8 cellular contexts compared by ENCODE assay signal in the genomic region with DNA sequence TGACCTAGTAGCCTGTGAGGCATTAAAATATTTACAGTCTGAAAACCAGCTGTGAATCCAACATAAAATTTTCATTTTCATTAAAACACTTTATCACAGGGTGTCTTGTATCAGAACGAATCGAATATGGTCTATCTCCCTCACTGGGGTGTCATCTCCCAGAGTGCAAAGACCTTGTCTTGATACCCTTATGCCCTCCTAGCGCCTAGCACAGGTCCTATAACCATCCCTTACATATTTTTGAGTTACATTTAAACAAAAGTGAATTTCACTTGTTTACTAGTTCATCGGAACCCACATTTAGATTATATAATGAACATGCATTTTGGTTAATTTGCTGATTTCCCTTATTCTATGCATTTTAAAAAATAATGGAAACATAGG. TPM values are rescaled to one million over a fixed set of nuclear protein-coding genes. Genes with fewer than 3 reads are reported as not detected.
DNase-seq lines count a peak whose midpoint lies in the region; ATAC-seq and TF ChIP-seq lines count a peak whose summit lies in the region.
"Had no signal": no experiment of that assay in that cellular context is flagged by ENCODE, and none has a peak within 500 bp of the region (broad histone marks: within the 10 kb centered on the region; RNA-seq: fewer than 3 reads in every experiment).

No MANE protein-coding gene starts in this region.

- intact Hi-C loops in natural killer cell (cut with micrococcal nuclease): no loop called here

- H3K4me3 Mint-ChIP-seq in HFFc6: peak overlapping the region; percentile 92
- H3K4me3 Mint-ChIP-seq in activated naive CD8-positive, alpha-beta T cell treated with anti-CD3 and anti-CD28 coated beads, Interleukin-2, amount 10 ng/mL, durations not matched to agents 7 days and 5 days: peak overlapping the region; percentile 88
- peak overlapping the region; percentile 86 for H3K4me3 Mint-ChIP-seq in natural killer cell
- no peak overlapping the region for H3K4me3 Mint-ChIP-seq in nephron progenitor cell

- H3K4me1 Mint-ChIP-seq in HFFc6 (ENCODE audit: low read depth) (peaks cover 11% of the 10 kb centered on the region), natural killer cell (peaks cover 11 to 13% of the 10 kb centered on the region in 2 donors), nephron progenitor cell (peaks cover 11% of the 10 kb centered on the region)
- peaks cover 13% of the 10 kb centered on the region for H3K4me1 Mint-ChIP-seq in activated naive CD8-positive, alpha-beta T cell treated with anti-CD3 and anti-CD28 coated beads, Interleukin-2, amount 10 ng/mL, durations not matched to agents 7 days and 5 days

- H3K27me3 Mint-ChIP-seq in HFFc6 (ENCODE audit: insufficient read depth): no peaks in the 10 kb centered on the region; the same call in 1 of the 2 replicates
- peaks cover 3% of the 10 kb centered on the region for H3K27me3 Mint-ChIP-seq in activated naive CD8-positive, alpha-beta T cell treated with anti-CD3 and anti-CD28 coated beads, Interleukin-2, amount 10 ng/mL, durations not matched to agents 7 days and 5 days
- peaks cover 0 to 45% of the 10 kb centered on the region in 2 donors for H3K27me3 Mint-ChIP-seq in natural killer cell (ENCODE audit: low read depth in 2 of 2)
- peaks cover 9% of the 10 kb centered on the region for H3K27me3 Mint-ChIP-seq in nephron progenitor cell (ENCODE audit: low read depth, poor library complexity)

- POLR2A ChIA-PET in activated naive CD8-positive, alpha-beta T cell treated with anti-CD3 and anti-CD28 coated beads, Interleukin-2, amount 10 ng/mL, durations not matched to agents 7 days and 5 days (lab: Charles Lee): interaction anchor here (0.6 to 1.0 kb wide), 2 partner anchors 314 to 450 kb away, joined by 4 to 6 read pairs; partner anchors contain the start of gene KDM6A

- no peak for TF ChIP-seq CTCF in HFFc6 (IDR thresholded peaks at IDR 0.05)
- TF ChIP-seq CTCF in natural killer cell (IDR thresholded peaks at IDR 0.05): no peak
- no peak for TF ChIP-seq CTCF in nephron progenitor cell (IDR thresholded peaks at IDR 0.05)

- H3K9me3 Mint-ChIP-seq in HFFc6 (no peaks in the 10 kb centered on the region), natural killer cell (no peaks in the 10 kb centered on the region), nephron progenitor cell (peaks cover 41% of the 10 kb centered on the region)
- H3K9me3 Mint-ChIP-seq in activated naive CD8-positive, alpha-beta T cell treated with anti-CD3 and anti-CD28 coated beads, Interleukin-2, amount 10 ng/mL, durations not matched to agents 7 days and 5 days: no peaks in the 10 kb centered on the region

- H3K36me3 Mint-ChIP-seq in HFFc6 (ENCODE audit: low read depth) (no peaks in the 10 kb centered on the region), natural killer cell (no peaks in the 10 kb centered on the region), nephron progenitor cell (ENCODE audit: low read depth) (no peaks in the 10 kb centered on the region)
- no peaks in the 10 kb centered on the region for H3K36me3 Mint-ChIP-seq in activated naive CD8-positive, alpha-beta T cell treated with anti-CD3 and anti-CD28 coated beads, Interleukin-2, amount 10 ng/mL, durations not matched to agents 7 days and 5 days

- peak; percentile 31 for ATAC-seq in GM18867 (IDR thresholded peaks at IDR 0.05; ENCODE audit: unreplicated experiment)
- no peak for ATAC-seq in activated naive CD8-positive, alpha-beta T cell treated with anti-CD3 and anti-CD28 coated beads, Interleukin-2, amount 10 ng/mL, durations not matched to agents 7 days and 5 days (ENCODE audit: low read depth)
- peak in 2 of 3 donors; percentile 13 to 15 for ATAC-seq in natural killer cell

- DNase-seq in HFFc6 (no peak), natural killer cell (no peak), nephron progenitor cell (no peak), NCI-H187 treated with DMSO at 0.1 percent for 48 hours (lab: John Stamatoyannopoulos, UW) (no peak), NCI-H82 treated with DMSO at 0.1 percent for 48 hours (lab: John Stamatoyannopoulos, UW; ENCODE audit: unreplicated experiment) (no peak)
- no peak for DNase-seq in activated naive CD8-positive, alpha-beta T cell treated with anti-CD3 and anti-CD28 coated beads, Interleukin-2, amount 10 ng/mL, durations not matched to agents 7 days and 5 days

- H3K27ac Mint-ChIP-seq in HFFc6 (peak overlapping the region; percentile 77), natural killer cell (peak overlapping the region in 1 of 2 donors; percentile 79), nephron progenitor cell (no peak overlapping the region)
- H3K27ac Mint-ChIP-seq in activated naive CD8-positive, alpha-beta T cell treated with anti-CD3 and anti-CD28 coated beads, Interleukin-2, amount 10 ng/mL, durations not matched to agents 7 days and 5 days: peak overlapping the region; percentile 83

RNA-seq across cellular contexts. Expression of gene DIPK2B, which starts 14.0 kb away (rescaled TPM):
- not detected for total RNA-seq in HFFc6 (2021; fragmentation: NEBNext Ultra II Directional; extraction: Animal tissue kit (Norgen Biotek cat#: 25700))
- not detected for total RNA-seq in activated naive CD8-positive, alpha-beta T cell treated with anti-CD3 and anti-CD28 coated beads, Interleukin-2, amount 10 ng/mL, durations not matched to agents 7 days and 5 days
- total RNA-seq in natural killer cell: not detected
- total RNA-seq: epithelial cell of proximal tubule had no signal
